ENCODE assay signal across 37 cellular contexts in genomic region chrX:10126834-10127233, GRCh38. TPM values are rescaled to one million over a fixed set of nuclear protein-coding genes. Genes with fewer than 3 reads are reported as not detected.
"Had no signal": no experiment of that assay in that cellular context is flagged by ENCODE, and none has a peak within 500 bp of the region (broad histone marks: within the 10 kb centered on the region; RNA-seq: fewer than 3 reads in every experiment).

No MANE protein-coding gene starts in this region.

- H3K27me3 ChIP-seq: adrenal gland, cardiac muscle cell had no signal

- H3K4me3 Mint-ChIP-seq: activated B cell treated with CpG ODN at 0.5 μM for 24 hours; activated CD4-positive, alpha-beta memory T cell treated with anti-CD3 and anti-CD28 coated beads for 36 hours; activated CD4-positive, alpha-beta T cell treated with anti-CD3 and anti-CD28 coated beads, Interleukin-2, amount 10 ng/mL, durations not matched to agents 24 days and 14 days; activated CD8-positive, alpha-beta T cell treated with anti-CD3 and anti-CD28 coated beads for 36 hours; activated naive CD4-positive, alpha-beta T cell treated with anti-CD3 and anti-CD28 coated beads for 36 hours; activated naive CD8-positive, alpha-beta T cell treated with anti-CD3 and anti-CD28 coated beads for 36 hours; activated T-cell treated with anti-CD3 and anti-CD28 coated beads, Interleukin-2, amount 50 U/mL, for 4 hours; activated T-cell treated with anti-CD3 and anti-CD28 coated beads, Interleukin-2, amount 50 U/mL, for 72 hours; activated T-helper 1 cell treated with anti-CD3 and anti-CD28 coated beads, Interleukin-12 subunit alpha, Interleukin-12 subunit beta, Interleukin-2, Interleukin-4 antibody, amounts not matched to agents 30 ng/mL and 10 ng/mL and 1 ng/mL, durations not matched to agents 14 hours and 24 hours and 36 hours; activated T-helper 17 cell treated with anti-CD3 and anti-CD28 coated beads, Interleukin-2, amount 50 U/mL, for 72 hours; brain; central memory CD8-positive, alpha-beta T cell; T-cell; T-helper 2 cell treated with Interferon-gamma antibody and Interleukin-4, amounts not matched to agents 5 μg/mL and 100 μg/mL, for 36 hours had no signal

- H3K27ac Mint-ChIP-seq: activated B cell treated with CpG ODN at 0.5 μM for 24 hours; activated CD4-positive, alpha-beta memory T cell treated with anti-CD3 and anti-CD28 coated beads for 36 hours; activated CD4-positive, alpha-beta T cell treated with anti-CD3 and anti-CD28 coated beads, Interleukin-2, amount 10 ng/mL, durations not matched to agents 24 days and 14 days; activated CD8-positive, alpha-beta T cell treated with anti-CD3 and anti-CD28 coated beads for 36 hours; activated naive CD4-positive, alpha-beta T cell treated with anti-CD3 and anti-CD28 coated beads for 36 hours; activated naive CD4-positive, alpha-beta T cell treated with anti-CD3 and anti-CD28 coated beads, Interleukin-2, amount 50 U/mL, for 72 hours; activated naive CD8-positive, alpha-beta T cell treated with anti-CD3 and anti-CD28 coated beads for 36 hours; activated T-cell treated with anti-CD3 and anti-CD28 coated beads, Interleukin-2, amount 50 U/mL, for 72 hours; activated T-helper 1 cell treated with anti-CD3 and anti-CD28 coated beads, Interleukin-12 subunit alpha, Interleukin-12 subunit beta, Interleukin-2, Interleukin-4 antibody, amounts not matched to agents 30 ng/mL and 10 ng/mL and 1 ng/mL, durations not matched to agents 14 hours and 24 hours and 36 hours; activated T-helper 17 cell treated with anti-CD3 and anti-CD28 coated beads, Interleukin-2, amount 50 U/mL, for 72 hours; brain; T-cell; T-helper 2 cell treated with Interferon-gamma antibody and Interleukin-4, amounts not matched to agents 5 μg/mL and 100 μg/mL, for 36 hours had no signal

- H3K4me3 ChIP-seq: adrenal gland, cardiac muscle cell had no signal

- H3K36me3 ChIP-seq: cardiac muscle cell had no signal

- H3K27me3 Mint-ChIP-seq: activated B cell treated with CpG ODN at 0.5 μM for 24 hours; activated CD4-positive, alpha-beta memory T cell treated with anti-CD3 and anti-CD28 coated beads for 36 hours; activated CD4-positive, alpha-beta T cell treated with anti-CD3 and anti-CD28 coated beads, Interleukin-2, amount 10 ng/mL, durations not matched to agents 24 days and 14 days; activated CD8-positive, alpha-beta T cell treated with anti-CD3 and anti-CD28 coated beads for 36 hours; activated naive CD8-positive, alpha-beta T cell treated with anti-CD3 and anti-CD28 coated beads for 36 hours; activated T-helper 17 cell treated with anti-CD3 and anti-CD28 coated beads, Interleukin-2, amount 50 U/mL, for 72 hours; central memory CD8-positive, alpha-beta T cell; T-cell had no signal

- ATAC-seq: activated CD8-positive, alpha-beta T cell treated with anti-CD3 and anti-CD28 coated beads for 36 hours; activated naive CD4-positive, alpha-beta T cell treated with anti-CD3 and anti-CD28 coated beads, Interleukin-2, amount 50 U/mL, for 72 hours; activated T-cell treated with anti-CD3 and anti-CD28 coated beads, Interleukin-2, amount 50 U/mL, for 4 hours; activated T-cell treated with anti-CD3 and anti-CD28 coated beads, Interleukin-2, amount 50 U/mL, for 72 hours; activated T-helper 17 cell treated with anti-CD3 and anti-CD28 coated beads, Interleukin-2, amount 50 U/mL, for 72 hours; T-cell had no signal

- DNase-seq: activated B cell treated with CpG ODN at 0.5 μM for 24 hours; activated CD4-positive, alpha-beta memory T cell treated with anti-CD3 and anti-CD28 coated beads for 36 hours; activated CD4-positive, alpha-beta T cell treated with anti-CD3 and anti-CD28 coated beads for 4 hours; activated CD4-positive, alpha-beta T cell treated with anti-CD3 and anti-CD28 coated beads, Interleukin-2, amount 10 ng/mL, durations not matched to agents 24 days and 14 days; activated CD4-positive, alpha-beta T cell treated with anti-CD3 and anti-CD28 coated beads, Interleukin-2, amount 50 U/mL, for 1 hour; activated CD4-positive, alpha-beta T cell treated with anti-CD3 and anti-CD28 coated beads, Interleukin-2, amount 50 U/mL, for 4 hours; activated CD4-positive, CD25-positive, alpha-beta regulatory T cell treated with anti-CD3 and anti-CD28 coated beads, Interleukin-2, amount 50 U/mL, for 72 hours; activated CD8-positive, alpha-beta memory T cell treated with anti-CD3 and anti-CD28 coated beads, Interleukin-2, amount 50 U/mL, for 4 hours; activated CD8-positive, alpha-beta T cell treated with anti-CD3 and anti-CD28 coated beads for 36 hours; activated effector memory CD4-positive, alpha-beta T cell treated with anti-CD3 and anti-CD28 coated beads, Interleukin-2, amount 50 U/mL, for 16 hours; activated gamma-delta T cell treated with Interleukin-2 at 50 U/mL for 16 hours; activated naive CD4-positive, alpha-beta T cell; activated naive CD4-positive, alpha-beta T cell treated with anti-CD3 and anti-CD28 coated beads for 36 hours; activated naive CD4-positive, alpha-beta T cell treated with anti-CD3 and anti-CD28 coated beads, Interleukin-2, amount 50 U/mL, for 16 hours; activated naive CD8-positive, alpha-beta T cell treated with anti-CD3 and anti-CD28 coated beads for 36 hours; activated T-cell treated with anti-CD3 and anti-CD28 coated beads for 4 hours; activated T-cell treated with anti-CD3 and anti-CD28 coated beads, Interleukin-2, amount 50 U/mL, for 1 hour; activated T-cell treated with anti-CD3 and anti-CD28 coated beads, Interleukin-2, amount 50 U/mL, for 4 hours; activated T-cell treated with anti-CD3 and anti-CD28 coated beads, Interleukin-2, amount 50 U/mL, for 72 hours; adrenal gland; amniotic stem cell; caudate nucleus; cerebellar nuclear complex; T-cell; T-helper 2 cell; T-helper 9 cell had no signal

- H3K9me3 ChIP-seq: adrenal gland had no signal

- FAIRE-seq: bronchial epithelial cell, TTC549 had no signal

- H3K4me1 ChIP-seq: adrenal gland had no signal

- H3K27ac ChIP-seq: adrenal gland, cardiac muscle cell, VCaP had no signal

- H3K36me3 Mint-ChIP-seq: activated CD4-positive, alpha-beta memory T cell treated with anti-CD3 and anti-CD28 coated beads for 36 hours; activated naive CD4-positive, alpha-beta T cell treated with anti-CD3 and anti-CD28 coated beads, Interleukin-2, amount 50 U/mL, for 72 hours had no signal

- H3K9me3 Mint-ChIP-seq: activated B cell treated with CpG ODN at 0.5 μM for 24 hours; activated CD4-positive, alpha-beta memory T cell treated with anti-CD3 and anti-CD28 coated beads for 36 hours; activated CD4-positive, alpha-beta T cell treated with anti-CD3 and anti-CD28 coated beads, Interleukin-2, amount 10 ng/mL, durations not matched to agents 24 days and 14 days; activated CD8-positive, alpha-beta T cell treated with anti-CD3 and anti-CD28 coated beads for 36 hours; activated naive CD4-positive, alpha-beta T cell treated with anti-CD3 and anti-CD28 coated beads for 36 hours; activated naive CD4-positive, alpha-beta T cell treated with anti-CD3 and anti-CD28 coated beads, Interleukin-2, amount 50 U/mL, for 72 hours; activated naive CD8-positive, alpha-beta T cell treated with anti-CD3 and anti-CD28 coated beads for 36 hours; activated T-cell treated with anti-CD3 and anti-CD28 coated beads, Interleukin-2, amount 50 U/mL, for 4 hours; activated T-cell treated with anti-CD3 and anti-CD28 coated beads, Interleukin-2, amount 50 U/mL, for 72 hours; activated T-helper 1 cell treated with anti-CD3 and anti-CD28 coated beads, Interleukin-12 subunit alpha, Interleukin-12 subunit beta, Interleukin-2, Interleukin-4 antibody, amounts not matched to agents 30 ng/mL and 10 ng/mL and 1 ng/mL, durations not matched to agents 14 hours and 24 hours and 36 hours; activated T-helper 17 cell treated with anti-CD3 and anti-CD28 coated beads, Interleukin-2, amount 50 U/mL, for 72 hours; central memory CD8-positive, alpha-beta T cell; T-cell; T-helper 2 cell treated with Interferon-gamma antibody and Interleukin-4, amounts not matched to agents 5 μg/mL and 100 μg/mL, for 36 hours had no signal

- H3K4me1 Mint-ChIP-seq: activated CD4-positive, alpha-beta T cell treated with anti-CD3 and anti-CD28 coated beads, Interleukin-2, amount 10 ng/mL, durations not matched to agents 24 days and 14 days; activated T-helper 17 cell treated with anti-CD3 and anti-CD28 coated beads, Interleukin-2, amount 50 U/mL, for 72 hours; central memory CD8-positive, alpha-beta T cell had no signal

RNA-seq across cellular contexts. Expression of gene CLCN4, which starts 29.9 kb away (rescaled TPM):
- total RNA-seq: activated CD4-positive, alpha-beta memory T cell treated with anti-CD3 and anti-CD28 coated beads for 36 hours; activated CD4-positive, alpha-beta T cell treated with anti-CD3 and anti-CD28 coated beads, Interleukin-2, amount 10 ng/mL, durations not matched to agents 24 days and 14 days; activated CD8-positive, alpha-beta T cell treated with anti-CD3 and anti-CD28 coated beads for 36 hours; activated naive CD4-positive, alpha-beta T cell treated with anti-CD3 and anti-CD28 coated beads for 36 hours; activated naive CD4-positive, alpha-beta T cell treated with anti-CD3 and anti-CD28 coated beads, Interleukin-2, amount 50 U/mL, for 72 hours; activated T-helper 1 cell treated with anti-CD3 and anti-CD28 coated beads, Interleukin-12 subunit alpha, Interleukin-12 subunit beta, Interleukin-2, Interleukin-4 antibody, amounts not matched to agents 30 ng/mL and 10 ng/mL and 1 ng/mL, durations not matched to agents 14 hours and 24 hours and 36 hours; T-helper 1 cell treated with Interleukin-12 subunit alpha and Interleukin-12 subunit beta and Interleukin-4 antibody, amounts not matched to agents 30 ng/mL and 1 ng/mL, for 36 hours had no signal
